Comparison of ENCODE assay signal across 9 cellular contexts in the genomic region with DNA sequence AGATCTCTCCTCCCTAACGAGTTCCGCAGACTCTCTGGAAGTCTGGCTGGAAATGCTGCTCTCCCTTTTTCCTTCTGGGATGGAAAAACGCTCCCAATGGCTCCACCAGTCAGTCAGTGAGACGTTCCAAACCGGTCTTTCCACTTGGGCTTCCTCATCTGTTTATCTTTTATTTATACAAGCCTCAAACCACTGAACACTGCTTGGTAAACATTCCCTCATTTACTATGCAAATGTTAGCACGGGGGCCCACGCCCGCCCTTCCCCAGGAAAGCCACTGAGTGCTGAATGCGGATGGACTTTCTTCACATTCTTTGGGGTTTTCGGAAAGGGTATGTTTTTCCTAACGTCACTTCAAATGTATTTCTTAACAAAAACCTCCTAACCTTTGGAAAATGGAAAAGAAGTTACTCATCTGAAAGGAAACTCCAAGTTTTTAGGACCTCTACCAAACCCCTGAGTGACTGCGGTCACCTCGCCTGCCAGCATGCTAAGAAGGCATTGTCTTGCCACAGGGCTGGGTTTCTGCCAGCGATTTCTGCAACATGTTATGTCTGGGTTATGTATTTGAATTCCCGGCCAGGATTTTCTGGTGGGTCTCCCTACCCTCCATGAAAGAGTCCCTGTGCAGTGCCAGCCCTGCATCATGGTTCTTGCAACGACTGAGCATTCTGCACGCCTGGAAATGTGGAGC. TPM values are rescaled to one million over a fixed set of nuclear protein-coding genes. Genes with fewer than 3 reads are reported as not detected.
DNase-seq lines count a peak whose midpoint lies in the region; ATAC-seq lines count a peak whose summit lies in the region.
"Had no signal": no experiment of that assay in that cellular context is flagged by ENCODE, and none has a peak within 500 bp of the region (broad histone marks: within the 10 kb centered on the region; RNA-seq: fewer than 3 reads in every experiment).

No MANE protein-coding gene starts in this region.

- ATAC-seq in left cardiac atrium (peak; percentile 12 to 38), left colon (peak; percentile 90), GM19395 (IDR thresholded peaks at IDR 0.05; ENCODE audit: unreplicated experiment) (no peak), GM21367 (IDR thresholded peaks at IDR 0.05; ENCODE audit: unreplicated experiment) (no peak)
- ATAC-seq: effector memory CD8-positive, alpha-beta T cell had no signal

- intact Hi-C loops in left cardiac atrium (cut with DNase I) (no loop called here), cardiac septum (cut with DNase I) (no loop called here), left colon (cut with DNase I, micrococcal nuclease) (no loop called here)

- DNase-seq in left cardiac atrium (peak; percentile 67), cardiac septum (ENCODE audit: low spot score) (no peak), amniotic epithelial cell (ENCODE audit: low read depth) (peak; percentile 59), left colon (peak; percentile 81 to 84), NOMO-1 treated with DMSO at 0.1 percent for 48 hours (lab: John Stamatoyannopoulos, UW; ENCODE audit: unreplicated experiment) (no peak), NCI-H524 (lab: John Stamatoyannopoulos, UW) (no peak)
- DNase-seq: effector memory CD8-positive, alpha-beta T cell had no signal

RNA-seq across cellular contexts. Expression of a gene that starts 14.0 kb away (rescaled TPM):
- not detected for total RNA-seq in left cardiac atrium
- total RNA-seq in cardiac septum, result not detected
- total RNA-seq in left colon, result under 1 TPM; 0.28 to 0.43 TPM

RNA-seq across cellular contexts. Expression of a gene that starts 47.0 kb away (rescaled TPM):
- total RNA-seq in left cardiac atrium (10 to 100 TPM in 1 of 2 donors, 1 to 10 TPM in 1; 5.7 to 14.7 TPM), cardiac septum (7.8 TPM), left colon (10 to 100 TPM; 15.1 to 15.2 TPM)

Comparison
In these comparisons a context has a peak if more than half of its experiments do, and no peak if none do; other contexts are left out.
1. DNase-seq: peak in left cardiac atrium (single experiment), amniotic epithelial cell (single experiment) and left colon (2 of 2); none in cardiac septum (single experiment), NOMO-1 treated with DMSO at 0.1 percent for 48 hours (single experiment) and NCI-H524 (0 of 2).
2. ATAC-seq: peak in left cardiac atrium (2 of 2) and left colon (single experiment); none in GM19395 (single experiment) and GM21367 (single experiment).